Comparison of ENCODE assay signal across 3 cellular contexts in the genomic region with DNA sequence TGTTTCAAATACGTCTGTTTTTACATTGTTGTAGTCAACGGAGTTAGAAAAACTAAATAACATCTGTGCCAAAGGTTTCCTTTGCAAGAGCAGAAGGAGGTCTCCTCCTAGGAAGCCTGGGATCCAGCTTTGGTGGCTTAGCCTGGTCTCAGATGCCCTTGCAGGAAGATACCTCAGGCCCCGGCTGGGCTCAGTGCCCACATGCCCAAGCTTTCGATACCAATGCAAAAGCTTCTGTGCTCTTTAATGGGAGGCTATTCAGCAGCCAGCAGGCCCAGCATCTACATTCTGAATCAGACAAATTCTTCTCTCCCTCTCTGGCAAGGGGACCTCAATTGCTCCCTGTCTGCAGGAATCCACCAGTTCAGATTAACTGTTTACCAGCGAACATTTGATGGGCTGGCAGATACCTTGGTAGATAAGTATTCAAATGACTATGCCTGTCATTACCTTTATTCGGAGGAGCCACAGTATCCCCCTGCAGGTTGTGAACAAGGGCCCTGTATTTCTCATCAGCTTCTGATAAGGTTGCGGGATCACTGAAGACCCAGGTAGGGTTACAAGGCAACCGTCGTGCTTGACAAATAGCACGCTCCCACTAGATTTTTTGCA.
TF ChIP-seq lines count a peak whose summit lies in the region.

No MANE protein-coding gene starts in this region.

TF ChIP-seq in GM23338, 12 proteins besides CTCF, POLR2A, EP300 and RAD21 (continues in another document):
- TF ChIP-seq ZNF114 (CRISPR knock-in tag; IDR thresholded peaks at IDR 0.05), result no peak
- TF ChIP-seq, protein P1, sequence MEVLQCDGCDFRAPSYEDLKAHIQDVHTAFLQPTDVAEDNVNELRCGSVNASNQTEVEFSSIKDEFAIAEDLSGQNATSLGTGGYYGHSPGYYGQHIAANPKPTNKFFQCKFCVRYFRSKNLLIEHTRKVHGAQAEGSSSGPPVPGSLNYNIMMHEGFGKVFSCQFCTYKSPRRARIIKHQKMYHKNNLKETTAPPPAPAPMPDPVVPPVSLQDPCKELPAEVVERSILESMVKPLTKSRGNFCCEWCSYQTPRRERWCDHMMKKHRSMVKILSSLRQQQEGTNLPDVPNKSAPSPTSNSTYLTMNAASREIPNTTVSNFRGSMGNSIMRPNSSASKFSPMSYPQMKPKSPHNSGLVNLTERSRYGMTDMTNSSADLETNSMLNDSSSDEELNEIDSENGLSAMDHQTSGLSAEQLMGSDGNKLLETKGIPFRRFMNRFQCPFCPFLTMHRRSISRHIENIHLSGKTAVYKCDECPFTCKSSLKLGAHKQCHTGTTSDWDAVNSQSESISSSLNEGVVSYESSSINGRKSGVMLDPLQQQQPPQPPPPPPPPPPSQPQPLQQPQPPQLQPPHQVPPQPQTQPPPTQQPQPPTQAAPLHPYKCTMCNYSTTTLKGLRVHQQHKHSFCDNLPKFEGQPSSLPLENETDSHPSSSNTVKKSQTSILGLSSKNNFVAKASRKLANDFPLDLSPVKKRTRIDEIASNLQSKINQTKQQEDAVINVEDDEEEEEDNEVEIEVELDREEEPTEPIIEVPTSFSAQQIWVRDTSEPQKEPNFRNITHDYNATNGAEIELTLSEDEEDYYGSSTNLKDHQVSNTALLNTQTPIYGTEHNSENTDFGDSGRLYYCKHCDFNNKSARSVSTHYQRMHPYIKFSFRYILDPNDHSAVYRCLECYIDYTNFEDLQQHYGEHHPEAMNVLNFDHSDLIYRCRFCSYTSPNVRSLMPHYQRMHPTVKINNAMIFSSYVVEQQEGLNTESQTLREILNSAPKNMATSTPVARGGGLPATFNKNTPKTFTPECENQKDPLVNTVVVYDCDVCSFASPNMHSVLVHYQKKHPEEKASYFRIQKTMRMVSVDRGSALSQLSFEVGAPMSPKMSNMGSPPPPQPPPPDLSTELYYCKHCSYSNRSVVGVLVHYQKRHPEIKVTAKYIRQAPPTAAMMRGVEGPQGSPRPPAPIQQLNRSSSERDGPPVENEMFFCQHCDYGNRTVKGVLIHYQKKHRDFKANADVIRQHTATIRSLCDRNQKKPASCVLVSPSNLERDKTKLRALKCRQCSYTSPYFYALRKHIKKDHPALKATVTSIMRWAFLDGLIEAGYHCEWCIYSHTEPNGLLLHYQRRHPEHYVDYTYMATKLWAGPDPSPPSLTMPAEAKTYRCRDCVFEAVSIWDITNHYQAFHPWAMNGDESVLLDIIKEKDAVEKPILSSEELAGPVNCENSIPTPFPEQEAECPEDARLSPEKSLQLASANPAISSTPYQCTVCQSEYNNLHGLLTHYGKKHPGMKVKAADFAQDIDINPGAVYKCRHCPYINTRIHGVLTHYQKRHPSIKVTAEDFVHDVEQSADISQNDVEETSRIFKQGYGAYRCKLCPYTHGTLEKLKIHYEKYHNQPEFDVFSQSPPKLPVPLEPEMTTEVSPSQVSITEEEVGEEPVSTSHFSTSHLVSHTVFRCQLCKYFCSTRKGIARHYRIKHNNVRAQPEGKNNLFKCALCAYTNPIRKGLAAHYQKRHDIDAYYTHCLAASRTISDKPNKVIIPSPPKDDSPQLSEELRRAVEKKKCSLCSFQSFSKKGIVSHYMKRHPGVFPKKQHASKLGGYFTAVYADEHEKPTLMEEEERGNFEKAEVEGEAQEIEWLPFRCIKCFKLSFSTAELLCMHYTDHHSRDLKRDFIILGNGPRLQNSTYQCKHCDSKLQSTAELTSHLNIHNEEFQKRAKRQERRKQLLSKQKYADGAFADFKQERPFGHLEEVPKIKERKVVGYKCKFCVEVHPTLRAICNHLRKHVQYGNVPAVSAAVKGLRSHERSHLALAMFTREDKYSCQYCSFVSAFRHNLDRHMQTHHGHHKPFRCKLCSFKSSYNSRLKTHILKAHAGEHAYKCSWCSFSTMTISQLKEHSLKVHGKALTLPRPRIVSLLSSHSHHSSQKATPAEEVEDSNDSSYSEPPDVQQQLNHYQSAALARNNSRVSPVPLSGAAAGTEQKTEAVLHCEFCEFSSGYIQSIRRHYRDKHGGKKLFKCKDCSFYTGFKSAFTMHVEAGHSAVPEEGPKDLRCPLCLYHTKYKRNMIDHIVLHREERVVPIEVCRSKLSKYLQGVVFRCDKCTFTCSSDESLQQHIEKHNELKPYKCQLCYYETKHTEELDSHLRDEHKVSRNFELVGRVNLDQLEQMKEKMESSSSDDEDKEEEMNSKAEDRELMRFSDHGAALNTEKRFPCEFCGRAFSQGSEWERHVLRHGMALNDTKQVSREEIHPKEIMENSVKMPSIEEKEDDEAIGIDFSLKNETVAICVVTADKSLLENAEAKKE (CRISPR knock-in tag; IDR thresholded peaks at IDR 0.05), result no peak
- no peak for TF ChIP-seq CREB1 (CRISPR knock-in tag; IDR thresholded peaks at IDR 0.05; ENCODE audit: low read depth)
- no peak for TF ChIP-seq POLR2AphosphoS5 (IDR thresholded peaks at IDR 0.05; ENCODE audit: low read depth)
- TF ChIP-seq STAT1 (IDR thresholded peaks at IDR 0.05; ENCODE audit: unreplicated experiment), result no peak
- no peak for TF ChIP-seq NANOG (IDR thresholded peaks at IDR 0.05; ENCODE audit: borderline replicate concordance)
- no peak for TF ChIP-seq ZNF331 (CRISPR knock-in tag; IDR thresholded peaks at IDR 0.05; ENCODE audit: low read depth)
- no peak for TF ChIP-seq JUNB (IDR thresholded peaks at IDR 0.05; ENCODE audit: unreplicated experiment)

TF ChIP-seq in H1, 55 proteins besides CTCF, POLR2A, EP300 and RAD21:
- no peak for TF ChIP-seq CREB1 (IDR thresholded peaks at IDR 0.05)
- no peak for TF ChIP-seq SRF (IDR thresholded peaks at IDR 0.05; ENCODE audit: low read depth, low read length)
- no peak for TF ChIP-seq SIN3A (conservative IDR thresholded peaks at IDR 0.05 in 1 of 2, IDR thresholded peaks at IDR 0.05 in 1 of 2; ENCODE audit: low read depth in 1 of 2, low read length in 2 of 2)
- TF ChIP-seq POLR2AphosphoS5 (IDR thresholded peaks at IDR 0.05; ENCODE audit: low read depth, low read length), result no peak
- no peak for TF ChIP-seq TAF1 (IDR thresholded peaks at IDR 0.05; ENCODE audit: low read depth, low read length)
- TF ChIP-seq BRCA1 (IDR thresholded peaks at IDR 0.05; ENCODE audit: low read depth, low read length), result no peak
- TF ChIP-seq FOSL1 (IDR thresholded peaks at IDR 0.05; ENCODE audit: insufficient read depth, low read depth, low read length), result no peak
- TF ChIP-seq, protein P2, sequence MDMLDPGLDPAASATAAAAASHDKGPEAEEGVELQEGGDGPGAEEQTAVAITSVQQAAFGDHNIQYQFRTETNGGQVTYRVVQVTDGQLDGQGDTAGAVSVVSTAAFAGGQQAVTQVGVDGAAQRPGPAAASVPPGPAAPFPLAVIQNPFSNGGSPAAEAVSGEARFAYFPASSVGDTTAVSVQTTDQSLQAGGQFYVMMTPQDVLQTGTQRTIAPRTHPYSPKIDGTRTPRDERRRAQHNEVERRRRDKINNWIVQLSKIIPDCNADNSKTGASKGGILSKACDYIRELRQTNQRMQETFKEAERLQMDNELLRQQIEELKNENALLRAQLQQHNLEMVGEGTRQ (IDR thresholded peaks at IDR 0.05; ENCODE audit: low read length), result no peak
- no peak for TF ChIP-seq BACH1 (IDR thresholded peaks at IDR 0.05; ENCODE audit: low read length)
- TF ChIP-seq KDM4A (IDR thresholded peaks at IDR 0.05; ENCODE audit: low read depth, low read length, severe bottlenecking), result no peak
- no peak for TF ChIP-seq TBP (IDR thresholded peaks at IDR 0.05; ENCODE audit: low read depth, low read length)
- no peak for TF ChIP-seq SP2 (IDR thresholded peaks at IDR 0.05; ENCODE audit: low read length)
- no peak for TF ChIP-seq BCL11A (IDR thresholded peaks at IDR 0.05; ENCODE audit: low read depth in 2 of 2, low read length in 2 of 2)

TF ChIP-seq in HepG2, 621 proteins besides CTCF, POLR2A, EP300 and RAD21:
- TF ChIP-seq TARDBP (CRISPR knock-in tag; IDR thresholded peaks at IDR 0.05) (no peak), MATR3 (CRISPR knock-in tag; IDR thresholded peaks at IDR 0.05) (no peak), NFE2L2 (IDR thresholded peaks at IDR 0.05; ENCODE audit: low read length) (no peak), ZNF296 (CRISPR knock-in tag; conservative IDR thresholded peaks at IDR 0.05) (no peak), MEIS1 (CRISPR knock-in tag; IDR thresholded peaks at IDR 0.05; ENCODE audit: borderline replicate concordance) (no peak), ZNF326 (CRISPR knock-in tag; IDR thresholded peaks at IDR 0.05; ENCODE audit: borderline replicate concordance) (no peak), GLI4 (CRISPR knock-in tag; IDR thresholded peaks at IDR 0.05; ENCODE audit: borderline replicate concordance) (no peak), SUZ12 (IDR thresholded peaks at IDR 0.05; ENCODE audit: low read depth, low read length) (no peak), KDM4B (CRISPR knock-in tag; IDR thresholded peaks at IDR 0.05) (no peak)
- TF ChIP-seq, protein P3, sequence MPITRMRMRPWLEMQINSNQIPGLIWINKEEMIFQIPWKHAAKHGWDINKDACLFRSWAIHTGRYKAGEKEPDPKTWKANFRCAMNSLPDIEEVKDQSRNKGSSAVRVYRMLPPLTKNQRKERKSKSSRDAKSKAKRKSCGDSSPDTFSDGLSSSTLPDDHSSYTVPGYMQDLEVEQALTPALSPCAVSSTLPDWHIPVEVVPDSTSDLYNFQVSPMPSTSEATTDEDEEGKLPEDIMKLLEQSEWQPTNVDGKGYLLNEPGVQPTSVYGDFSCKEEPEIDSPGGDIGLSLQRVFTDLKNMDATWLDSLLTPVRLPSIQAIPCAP (CRISPR knock-in tag; IDR thresholded peaks at IDR 0.05; ENCODE audit: low read depth), result no peak
- TF ChIP-seq, protein P4, sequence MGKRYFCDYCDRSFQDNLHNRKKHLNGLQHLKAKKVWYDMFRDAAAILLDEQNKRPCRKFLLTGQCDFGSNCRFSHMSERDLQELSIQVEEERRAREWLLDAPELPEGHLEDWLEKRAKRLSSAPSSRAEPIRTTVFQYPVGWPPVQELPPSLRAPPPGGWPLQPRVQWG (CRISPR knock-in tag; IDR thresholded peaks at IDR 0.05; ENCODE audit: borderline replicate concordance, low read depth), result no peak
TF ChIP-seq in HepG2: peak in this region for 0.
